Comparison of ENCODE assay signal across 15 cellular contexts in the genomic region with DNA sequence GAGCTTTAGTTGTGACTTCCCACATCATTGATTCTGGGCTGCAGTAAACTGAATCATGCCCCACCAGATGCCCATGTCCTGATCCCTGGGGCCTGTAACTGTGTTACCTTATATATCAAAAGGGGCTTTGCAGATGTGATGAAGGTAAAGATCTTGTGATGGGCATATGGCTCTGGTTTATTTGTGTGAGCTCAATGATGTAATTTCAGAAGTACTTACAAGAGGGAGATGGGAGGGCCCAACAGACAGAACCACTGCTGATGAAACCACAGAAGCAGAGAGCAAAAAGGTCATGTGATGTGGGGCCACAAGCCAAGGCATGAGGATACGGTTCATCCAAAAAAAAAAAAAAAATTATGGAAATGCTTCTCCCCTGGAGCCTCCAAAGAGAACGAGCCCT.
A peak's percentile ranks its signal among the peaks of the same experiment; 100 is the strongest.
DNase-seq lines count a peak whose midpoint lies in the region; ATAC-seq and TF ChIP-seq lines count a peak whose summit lies in the region.
"Had no signal": no experiment of that assay in that cellular context is flagged by ENCODE, and none has a peak within 500 bp of the region (broad histone marks: within the 10 kb centered on the region; RNA-seq: fewer than 3 reads in every experiment).

No MANE protein-coding gene starts in this region.

- DNase-seq in DMS 273 treated with DMSO at 0.1 percent for 48 hours (lab: John Stamatoyannopoulos, UW) (peak; percentile 17), Karpas-422 (peak; percentile 74), RWPE2 (ENCODE audit: low spot score) (peak; percentile 36), fibroblast of the aortic adventitia (ENCODE audit: low read depth) (peak; percentile 65), NCI-H2227 treated with DMSO at 0.1 percent for 48 hours (lab: John Stamatoyannopoulos, UW) (no peak), SIG-M5 treated with dmso at 0.1 percent for 504 hours (lab: John Stamatoyannopoulos, UW; ENCODE audit: unreplicated experiment) (no peak)
- DNase-seq: C1 segment of cervical spinal cord; esophagus squamous epithelium; Kasumi-1; left ventricle myocardium inferior; naive thymus-derived CD4-positive, alpha-beta T cell; NCI-H2081; psoas muscle had no signal

- no peaks in the 10 kb centered on the region for H3K9me3 ChIP-seq in Karpas-422 (ENCODE audit: low read length)
- H3K9me3 ChIP-seq in RWPE2 (ENCODE audit: severe bottlenecking): no peaks in the 10 kb centered on the region
- H3K9me3 ChIP-seq: ascending aorta, esophagus squamous epithelium, left ventricle myocardium inferior, psoas muscle had no signal

- H3K36me3 ChIP-seq in Karpas-422 (ENCODE audit: insufficient read depth, low read length) (peaks cover 17% of the 10 kb centered on the region; the same call in 1 of the 2 replicates), RWPE2 (ENCODE audit: low read depth) (no peaks in the 10 kb centered on the region)
- H3K36me3 ChIP-seq: ascending aorta, esophagus squamous epithelium, left ventricle myocardium inferior had no signal

- H2AFZ ChIP-seq in Karpas-422 (ENCODE audit: low read length): no peak overlapping the region

- no peaks in the 10 kb centered on the region for H3K9me2 ChIP-seq in Karpas-422 (replicated peaks; ENCODE audit: insufficient read depth, low read length)

- peaks cover 92% of the 10 kb centered on the region for H3K4me1 ChIP-seq in Karpas-422 (ENCODE audit: low read length)
- H3K4me1 ChIP-seq in RWPE2 (ENCODE audit: insufficient read depth, poor library complexity, severe bottlenecking): no peaks in the 10 kb centered on the region
- H3K4me1 ChIP-seq: ascending aorta, esophagus squamous epithelium, left ventricle myocardium inferior, psoas muscle had no signal

- TF ChIP-seq POLR2A in GM18505 (IDR thresholded peaks at IDR 0.05; ENCODE audit: borderline replicate concordance, extremely low read depth, insufficient read depth, insufficient read length): no peak

- H4K20me1 ChIP-seq in Karpas-422 (ENCODE audit: insufficient read depth, low read depth, low read length): no peaks in the 10 kb centered on the region

- peaks cover 83% of the 10 kb centered on the region for H3K79me2 ChIP-seq in Karpas-422 (ENCODE audit: low read length)

- no peak for ATAC-seq in RWPE2 (ENCODE audit: low read depth)
- no peak for ATAC-seq in GM18505 (IDR thresholded peaks at IDR 0.05; ENCODE audit: unreplicated experiment)
- ATAC-seq: naive thymus-derived CD4-positive, alpha-beta T cell; psoas muscle had no signal

- no peaks in the 10 kb centered on the region for H3K27me3 ChIP-seq in Karpas-422 (ENCODE audit: low read length)
- no peaks in the 10 kb centered on the region for H3K27me3 ChIP-seq in RWPE2 (ENCODE audit: insufficient read depth, poor library complexity, severe bottlenecking)
- H3K27me3 ChIP-seq: ascending aorta had no signal

- H3K27ac ChIP-seq in Karpas-422 (ENCODE audit: low read length) (peak overlapping the region; percentile 94), RWPE2 (ENCODE audit: poor library complexity, severe bottlenecking) (no peak overlapping the region)
- H3K27ac ChIP-seq: ascending aorta, esophagus squamous epithelium, left ventricle myocardium inferior, psoas muscle had no signal

- H3K4me3 ChIP-seq in Karpas-422 (ENCODE audit: low read length) (no peak overlapping the region), RWPE2 (ENCODE audit: severe bottlenecking) (no peak overlapping the region), fibroblast of the aortic adventitia (ENCODE audit: low read depth, low read length) (no peak overlapping the region)
- H3K4me3 ChIP-seq: ascending aorta, esophagus squamous epithelium, left ventricle myocardium inferior, psoas muscle had no signal

- peak overlapping the region; percentile 57 for H3K4me2 ChIP-seq in Karpas-422 (ENCODE audit: low read depth, low read length, poor library complexity, severe bottlenecking)

- TF ChIP-seq CTCF in RWPE2 (IDR thresholded peaks at IDR 0.05; ENCODE audit: poor library complexity, severe bottlenecking) (no peak), fibroblast of the aortic adventitia (IDR thresholded peaks at IDR 0.05; ENCODE audit: insufficient read depth, low read length) (no peak)

- peak overlapping the region; percentile 68 for H3K9ac ChIP-seq in Karpas-422 (ENCODE audit: low read length)

Comparison
In these comparisons a context has a peak if more than half of its experiments do, and no peak if none do; other contexts are left out.
1. DNase-seq: peak in DMS 273 treated with DMSO at 0.1 percent for 48 hours (single experiment), Karpas-422 (single experiment), RWPE2 (single experiment) and fibroblast of the aortic adventitia (single experiment); none in NCI-H2227 treated with DMSO at 0.1 percent for 48 hours (single experiment) and SIG-M5 treated with dmso at 0.1 percent for 504 hours (single experiment).